Comparison of ENCODE assay signal across 20 cellular contexts in genomic region chr4:156718226-156718625, GRCh38.
DNase-seq lines count a peak whose midpoint lies in the region; ATAC-seq and TF ChIP-seq lines count a peak whose summit lies in the region.
"Had no signal": no experiment of that assay in that cellular context is flagged by ENCODE, and none has a peak within 500 bp of the region (broad histone marks: within the 10 kb centered on the region; RNA-seq: fewer than 3 reads in every experiment).

No MANE protein-coding gene starts in this region.

- H3K9ac ChIP-seq in smooth muscle cell (ENCODE audit: low read depth) = no peak overlapping the region

- no peak for TF ChIP-seq POLR2A in gastrocnemius medialis (IDR thresholded peaks at IDR 0.05)

- H3K36me3 Mint-ChIP-seq in WTC11 = peaks cover under 1% of the 10 kb centered on the region; the same call in 1 of the 2 replicates
- H3K36me3 Mint-ChIP-seq in natural killer cell = no peaks in the 10 kb centered on the region
- H3K36me3 Mint-ChIP-seq: CD4-positive, CD25-positive, alpha-beta regulatory T cell had no signal

- H3K4me2 ChIP-seq in smooth muscle cell = no peak overlapping the region

- ATAC-seq in gastrocnemius medialis (no peak), WTC11 (no peak), natural killer cell (no peak)
- ATAC-seq: Right ventricle myocardium inferior had no signal

- in situ Hi-C loops in gastrocnemius medialis (cut with MboI; ENCODE audit: low sequenced_read_pairs in 4 of 4) = no loop called here

- POLR2A ChIA-PET in WTC11 (lab: Charles Lee) = no interaction called here

- no peaks in the 10 kb centered on the region for H4K20me1 ChIP-seq in smooth muscle cell (ENCODE audit: low read depth)

- DNase-seq in NCI-H226 (peak; percentile 57), choroid plexus epithelial cell (ENCODE audit: low read depth) (peak; percentile 13), iris pigment epithelial cell (ENCODE audit: low read depth) (peak; percentile 69), smooth muscle cell (lab: John Stamatoyannopoulos, UW; ENCODE audit: unreplicated experiment) (no peak), gastrocnemius medialis (no peak), WTC11 (ENCODE audit: low spot score) (no peak), natural killer cell (no peak)
- DNase-seq: CD4-positive, CD25-positive, alpha-beta regulatory T cell; COR-L47; DMS79; H9; HFFc6; NCI-H1105; NCI-H146; NCI-H2029; NCI-H524 treated with DMSO at 0.1 percent for 48 hours; NCI-H82 had no signal

- H3K9me3 ChIP-seq in smooth muscle cell (replicated peaks; ENCODE audit: low read depth) (no peaks in the 10 kb centered on the region), gastrocnemius medialis (no peaks in the 10 kb centered on the region)
- H3K9me3 ChIP-seq: SJSA1 had no signal

- H3K4me3 ChIP-seq in choroid plexus epithelial cell (ENCODE audit: low read depth, low read length) = no peak overlapping the region
- H3K4me3 ChIP-seq in smooth muscle cell = no peak overlapping the region
- H3K4me3 ChIP-seq in gastrocnemius medialis = no peak overlapping the region
- H3K4me3 ChIP-seq: SJSA1 had no signal

- intact Hi-C loops in gastrocnemius medialis (cut with DNase I; ENCODE audit: low total_unique reads) = no loop called here
- intact Hi-C loops in natural killer cell (cut with micrococcal nuclease) = no loop called here

- no peaks in the 10 kb centered on the region for H3F3A ChIP-seq in smooth muscle cell (ENCODE audit: low read depth)

- no peak overlapping the region for H3K4me3 Mint-ChIP-seq in WTC11
- H3K4me3 Mint-ChIP-seq in natural killer cell = no peak overlapping the region
- H3K4me3 Mint-ChIP-seq: CD4-positive, CD25-positive, alpha-beta regulatory T cell; H9; HFFc6; IgD-negative memory B cell had no signal

- CTCF ChIA-PET in WTC11 (lab: Charles Lee) = no interaction called here

- WGBS in smooth muscle cell (ENCODE audit: low lambda C conversion rate) = 67% methylated on average over 8 of the region's 8 CpGs

- H3K27me3 Mint-ChIP-seq in WTC11 (ENCODE audit: low read depth) (no peaks in the 10 kb centered on the region), natural killer cell (ENCODE audit: low read depth in 2 of 2) (no peaks in the 10 kb centered on the region)
- H3K27me3 Mint-ChIP-seq: CD4-positive, CD25-positive, alpha-beta regulatory T cell; IgD-negative memory B cell had no signal

- H3K27ac Mint-ChIP-seq in WTC11 (no peak overlapping the region), natural killer cell (no peak overlapping the region)
- H3K27ac Mint-ChIP-seq: CD4-positive, CD25-positive, alpha-beta regulatory T cell; H9; HFFc6; IgD-negative memory B cell had no signal

- no peaks in the 10 kb centered on the region for H3K27me3 ChIP-seq in smooth muscle cell (ENCODE audit: low read depth)
- H3K27me3 ChIP-seq in gastrocnemius medialis = no peaks in the 10 kb centered on the region
- H3K27me3 ChIP-seq: SJSA1 had no signal

- H3K4me1 ChIP-seq in smooth muscle cell (ENCODE audit: low read depth) = no peaks in the 10 kb centered on the region
- H3K4me1 ChIP-seq in gastrocnemius medialis = no peaks in the 10 kb centered on the region
- H3K4me1 ChIP-seq: SJSA1 had no signal

- H3K27ac ChIP-seq in smooth muscle cell (ENCODE audit: low read depth) (no peak overlapping the region), gastrocnemius medialis (no peak overlapping the region)
- H3K27ac ChIP-seq: SJSA1 had no signal

- H2AFZ ChIP-seq in smooth muscle cell (ENCODE audit: low read depth) = peak overlapping the region; percentile 50

- TF ChIP-seq CTCF in choroid plexus epithelial cell (conservative IDR thresholded peaks at IDR 0.05; ENCODE audit: low read depth, low read length) (no peak), smooth muscle cell (IDR thresholded peaks at IDR 0.05; ENCODE audit: borderline replicate concordance, insufficient read depth, poor library complexity, severe bottlenecking) (no peak), gastrocnemius medialis (IDR thresholded peaks at IDR 0.05 in 4 of 5, conservative IDR thresholded peaks at IDR 0.05 in 1 of 5) (no peak), WTC11 (IDR thresholded peaks at IDR 0.05) (no peak), natural killer cell (IDR thresholded peaks at IDR 0.05) (no peak)

- H3K4me1 Mint-ChIP-seq in WTC11 (no peaks in the 10 kb centered on the region), natural killer cell (no peaks in the 10 kb centered on the region)
- H3K4me1 Mint-ChIP-seq: CD4-positive, CD25-positive, alpha-beta regulatory T cell; H9; IgD-negative memory B cell had no signal

- no peaks in the 10 kb centered on the region for H3K79me2 ChIP-seq in smooth muscle cell (ENCODE audit: low read depth)

- H3K36me3 ChIP-seq in smooth muscle cell (ENCODE audit: low read depth) = no peaks in the 10 kb centered on the region
- H3K36me3 ChIP-seq in gastrocnemius medialis = no peaks in the 10 kb centered on the region
- H3K36me3 ChIP-seq: SJSA1 had no signal

- peaks cover under 1% of the 10 kb centered on the region; the same call in 1 of the 2 replicates for H3K9me3 Mint-ChIP-seq in WTC11
- H3K9me3 Mint-ChIP-seq in natural killer cell = peaks cover 0 to 6% of the 10 kb centered on the region in 2 donors

TF ChIP-seq in WTC11, 78 proteins besides CTCF, POLR2A, EP300 and RAD21 (continues in another document):
- TF ChIP-seq ATF2 (CRISPR knock-in tag; IDR thresholded peaks at IDR 0.05; ENCODE audit: borderline replicate concordance, low read depth) (no peak), ZNF219 (CRISPR knock-in tag; IDR thresholded peaks at IDR 0.05; ENCODE audit: borderline replicate concordance) (no peak), ZNF512 (CRISPR knock-in tag; IDR thresholded peaks at IDR 0.05; ENCODE audit: borderline replicate concordance) (no peak), STAT6 (CRISPR knock-in tag; conservative IDR thresholded peaks at IDR 0.05; ENCODE audit: low read depth) (no peak), ERG (CRISPR knock-in tag; IDR thresholded peaks at IDR 0.05) (no peak), NR3C1 (CRISPR knock-in tag; conservative IDR thresholded peaks at IDR 0.05; ENCODE audit: low read depth) (no peak), ELF4 (CRISPR knock-in tag; IDR thresholded peaks at IDR 0.05; ENCODE audit: low read depth) (no peak), JUN (CRISPR knock-in tag; IDR thresholded peaks at IDR 0.05) (no peak), KAT7 (CRISPR knock-in tag; IDR thresholded peaks at IDR 0.05; ENCODE audit: borderline replicate concordance) (no peak)

Comparison
In these comparisons a context has a peak if more than half of its experiments do, and no peak if none do; other contexts are left out.
1. DNase-seq: peak in NCI-H226 (single experiment), choroid plexus epithelial cell (single experiment) and iris pigment epithelial cell (single experiment); none in smooth muscle cell (single experiment), gastrocnemius medialis (0 of 2), WTC11 (single experiment) and natural killer cell (single experiment).